ENCODE assay signal across 17 cellular contexts in genomic region chr14:61298834-61299233, GRCh38. TPM values are rescaled to one million over a fixed set of nuclear protein-coding genes. Genes with fewer than 3 reads are reported as not detected.
DNase-seq lines count a peak whose midpoint lies in the region; ATAC-seq and TF ChIP-seq lines count a peak whose summit lies in the region.
"Had no signal": no experiment of that assay in that cellular context is flagged by ENCODE, and none has a peak within 500 bp of the region (broad histone marks: within the 10 kb centered on the region; RNA-seq: fewer than 3 reads in every experiment).

No MANE protein-coding gene starts in this region.

- H3F3A ChIP-seq in Loucy (ENCODE audit: low read depth) = no peaks in the 10 kb centered on the region

- H3K9me3 Mint-ChIP-seq in activated T-cell treated with anti-CD3 and anti-CD28 coated beads, Interleukin-2, amount 50 U/mL, for 24 hours = no peaks in the 10 kb centered on the region

- H4K12ac ChIP-seq in trophoblast cell (ENCODE audit: low read depth, low read length) = no peak overlapping the region

- H3K79me1 ChIP-seq in trophoblast cell (ENCODE audit: low read length) = peaks cover 14% of the 10 kb centered on the region

- DNase-seq in activated T-cell treated with anti-CD3 and anti-CD28 coated beads, Interleukin-2, amount 50 U/mL, for 24 hours = no peak
- no peak for DNase-seq in activated T-cell treated with anti-CD3 and anti-CD28 coated beads for 4 hours
- DNase-seq in central memory CD4-positive, alpha-beta T cell = peak; percentile 14
- DNase-seq in trophoblast cell = no peak
- no peak for DNase-seq in substantia nigra (lab: John Stamatoyannopoulos, UW)
- DNase-seq in caudate nucleus (lab: John Stamatoyannopoulos, UW) = no peak
- DNase-seq: COR-L47, DMS153, MV-4-11, NCI-H1417 treated with DMSO at 0.1 percent for 48 hours, NCI-H1930, NCI-H446, RPMI8226 had no signal

- no peak overlapping the region for H3K18ac ChIP-seq in trophoblast cell (ENCODE audit: low read length)

- H3K4me1 ChIP-seq in Loucy (ENCODE audit: insufficient read depth, low read length, poor library complexity, severe bottlenecking) (peaks cover 43% of the 10 kb centered on the region), trophoblast cell (ENCODE audit: control insufficient read depth in 1 of 2, insufficient read depth in 2 of 2, low read length in 2 of 2) (peaks cover 7 to 8% of the 10 kb centered on the region in 2 experiments)

- H3K9ac ChIP-seq in Loucy (ENCODE audit: low read depth, low read length, poor library complexity, severe bottlenecking) (no peak overlapping the region), trophoblast cell (ENCODE audit: low read length) (no peak overlapping the region)
- H3K9ac ChIP-seq: BLaER1 had no signal

- TF ChIP-seq CTCF in Loucy (conservative IDR thresholded peaks at IDR 0.05; ENCODE audit: low read length) = no peak

- no peaks in the 10 kb centered on the region for H3K9me2 ChIP-seq in Loucy (replicated peaks; ENCODE audit: low read depth, low read length)

- no peak overlapping the region for H4K8ac ChIP-seq in trophoblast cell (ENCODE audit: low read depth, low read length)

- no peak overlapping the region for H3K4me3 ChIP-seq in Loucy (ENCODE audit: low read length, poor library complexity, severe bottlenecking)
- no peak overlapping the region for H3K4me3 ChIP-seq in trophoblast cell (ENCODE audit: low read depth, low read length)
- H3K4me3 ChIP-seq: BLaER1 had no signal

- H4K91ac ChIP-seq in trophoblast cell (ENCODE audit: low read depth, low read length) = peak overlapping the region; percentile 25

- H3K36me3 Mint-ChIP-seq in activated T-cell treated with anti-CD3 and anti-CD28 coated beads, Interleukin-2, amount 50 U/mL, for 24 hours (ENCODE audit: low read depth) = no peaks in the 10 kb centered on the region

- no peak overlapping the region for H3K4ac ChIP-seq in trophoblast cell (ENCODE audit: low read depth, low read length)

- H2AFZ ChIP-seq in Loucy (ENCODE audit: low read length) = no peak overlapping the region
- H2AFZ ChIP-seq in trophoblast cell (ENCODE audit: insufficient read depth, low read length, poor library complexity) = no peak overlapping the region

- H2BK12ac ChIP-seq in trophoblast cell (ENCODE audit: low read length) = no peak overlapping the region

- H3K27me3 ChIP-seq in Loucy (ENCODE audit: insufficient read depth, low read length, poor library complexity, severe bottlenecking) (no peaks in the 10 kb centered on the region), trophoblast cell (ENCODE audit: insufficient read depth, low read length) (no peaks in the 10 kb centered on the region)
- H3K27me3 ChIP-seq: BLaER1 had no signal

- H3K23ac ChIP-seq in trophoblast cell (ENCODE audit: low read length) = no peak overlapping the region

- peak overlapping the region; percentile 14 for H2AK5ac ChIP-seq in trophoblast cell (ENCODE audit: low read length)

- H3K4me1 Mint-ChIP-seq in activated T-cell treated with anti-CD3 and anti-CD28 coated beads, Interleukin-2, amount 50 U/mL, for 24 hours (ENCODE audit: low read depth) = peaks cover 52% of the 10 kb centered on the region

- no peak overlapping the region for H3K14ac ChIP-seq in trophoblast cell (ENCODE audit: low read length)

- H3K27ac ChIP-seq in trophoblast cell (ENCODE audit: low read depth, low read length) (no peak overlapping the region), substantia nigra (ENCODE audit: low read depth, low read length, poor library complexity, severe bottlenecking) (no peak overlapping the region), caudate nucleus (ENCODE audit: low read depth, low read length) (no peak overlapping the region)
- H3K27ac ChIP-seq: BLaER1 had no signal

- H3K9me3 ChIP-seq in Loucy (ENCODE audit: insufficient read depth, low read depth, low read length) = no peaks in the 10 kb centered on the region; the same call in 1 of the 2 replicates
- no peaks in the 10 kb centered on the region for H3K9me3 ChIP-seq in trophoblast cell (ENCODE audit: insufficient read depth, low read depth, low read length)

- H3K4me3 Mint-ChIP-seq in activated T-cell treated with anti-CD3 and anti-CD28 coated beads, Interleukin-2, amount 50 U/mL, for 24 hours = no peak overlapping the region
- H3K4me3 Mint-ChIP-seq: IgD-negative memory B cell had no signal

- H3K79me2 ChIP-seq in Loucy (ENCODE audit: insufficient read depth, low read length) (0 out of 2 replicates have a peak, but pooled peaks cover 12% of the 10 kb centered on the region), trophoblast cell (ENCODE audit: control insufficient read depth, insufficient read depth, low read length, poor library complexity) (peaks cover 2% of the 10 kb centered on the region)

- peak overlapping the region; percentile 66 for H3K27ac Mint-ChIP-seq in activated T-cell treated with anti-CD3 and anti-CD28 coated beads, Interleukin-2, amount 50 U/mL, for 24 hours
- H3K27ac Mint-ChIP-seq: IgD-negative memory B cell had no signal

- no CpG with 5 or more reads among the region's 3 CpGs for WGBS in trophoblast cell (ENCODE audit: extremely low coverage, insufficient coverage, insufficient read length)

- peak overlapping the region; percentile 47 for H3K4me2 ChIP-seq in Loucy (ENCODE audit: low read depth, low read length, poor library complexity, severe bottlenecking)
- H3K4me2 ChIP-seq in trophoblast cell (ENCODE audit: low read length) = no peak overlapping the region
- H3K4me2 ChIP-seq: BLaER1 had no signal

- no peak overlapping the region for H2BK120ac ChIP-seq in trophoblast cell (ENCODE audit: insufficient read depth, low read length, poor library complexity)

- peak overlapping the region; percentile 39 for H2BK5ac ChIP-seq in trophoblast cell (ENCODE audit: low read depth, low read length, poor library complexity)

- no peaks in the 10 kb centered on the region for H3K36me3 ChIP-seq in Loucy (ENCODE audit: insufficient read depth, low read length)
- no peaks in the 10 kb centered on the region for H3K36me3 ChIP-seq in trophoblast cell (ENCODE audit: control insufficient read depth in 1 of 2, insufficient read depth in 2 of 2, low read length in 2 of 2)
- H3K36me3 ChIP-seq: BLaER1 had no signal

- H4K20me1 ChIP-seq in Loucy (ENCODE audit: insufficient read depth, low read length, poor library complexity, severe bottlenecking) = no peaks in the 10 kb centered on the region
- H4K20me1 ChIP-seq: BLaER1 had no signal

- no peaks in the 10 kb centered on the region for H3K27me3 Mint-ChIP-seq in activated T-cell treated with anti-CD3 and anti-CD28 coated beads, Interleukin-2, amount 50 U/mL, for 24 hours

- ATAC-seq in HG03565 (IDR thresholded peaks at IDR 0.05; ENCODE audit: unreplicated experiment) = no peak

RNA-seq across cellular contexts. Expression of gene TMEM30B, which starts 17.7 kb away (rescaled TPM):
- 13.0 and 14.0 TPM in 2 replicates for polyA plus RNA-seq in trophoblast cell (2013)

RNA-seq across cellular contexts. Expression of gene PRKCH, which starts 22.5 kb away (rescaled TPM):
- 145 and 158 TPM in 2 replicates for polyA plus RNA-seq in trophoblast cell (2013)
